ENCODE assay signal across 9 cellular contexts in genomic region chr10:97355571-97355975, GRCh38. TPM values are rescaled to one million over a fixed set of nuclear protein-coding genes. Genes with fewer than 3 reads are reported as not detected.
A peak's percentile ranks its signal among the peaks of the same experiment; 100 is the strongest.
DNase-seq lines count a peak whose midpoint lies in the region; ATAC-seq and TF ChIP-seq lines count a peak whose summit lies in the region.
"Had no signal": no experiment of that assay in that cellular context is flagged by ENCODE, and none has a peak within 500 bp of the region (broad histone marks: within the 10 kb centered on the region; RNA-seq: fewer than 3 reads in every experiment).

No MANE protein-coding gene starts in this region.

- TF ChIP-seq POLR2A in prostate gland (IDR thresholded peaks at IDR 0.05), result no peak

- no peaks in the 10 kb centered on the region for H3K4me1 Mint-ChIP-seq in activated T-helper 1 cell treated with anti-CD3 and anti-CD28 coated beads, Interleukin-12 subunit alpha, Interleukin-12 subunit beta, Interleukin-2, Interleukin-4 antibody, amounts not matched to agents 30 ng/mL and 10 ng/mL and 1 ng/mL, durations not matched to agents 14 hours and 24 hours and 36 hours (ENCODE audit: low read depth)

- no peak for ATAC-seq in GM21576 (IDR thresholded peaks at IDR 0.05; ENCODE audit: unreplicated experiment)

- H3K4me3 ChIP-seq in fibroblast of the aortic adventitia (ENCODE audit: low read depth, low read length), result no peak overlapping the region
- no peak overlapping the region for H3K4me3 ChIP-seq in prostate gland

- in situ Hi-C loops in G401 (cut with HindIII; ENCODE audit: low sequenced_read_pairs), result no loop called here

- H3K27me3 ChIP-seq in prostate gland (replicated peaks; ENCODE audit: insufficient read depth), result no peaks in the 10 kb centered on the region

- H3K27ac Mint-ChIP-seq in activated T-helper 1 cell treated with anti-CD3 and anti-CD28 coated beads, Interleukin-12 subunit alpha, Interleukin-12 subunit beta, Interleukin-2, Interleukin-4 antibody, amounts not matched to agents 30 ng/mL and 10 ng/mL and 1 ng/mL, durations not matched to agents 14 hours and 24 hours and 36 hours, result no peak overlapping the region

- H3K27me3 Mint-ChIP-seq in activated T-helper 1 cell treated with anti-CD3 and anti-CD28 coated beads, Interleukin-12 subunit alpha, Interleukin-12 subunit beta, Interleukin-2, Interleukin-4 antibody, amounts not matched to agents 30 ng/mL and 10 ng/mL and 1 ng/mL, durations not matched to agents 14 hours and 24 hours and 36 hours (ENCODE audit: insufficient read depth), result no peaks in the 10 kb centered on the region

- TF ChIP-seq CTCF in fibroblast of the aortic adventitia (IDR thresholded peaks at IDR 0.05; ENCODE audit: insufficient read depth, low read length) (peak; percentile 42), prostate gland (IDR thresholded peaks at IDR 0.05) (peak in 3 of 4 experiments; percentile 39 to 65 (median 62))

- no peaks in the 10 kb centered on the region for H3K9me3 ChIP-seq in prostate gland

- H3K4me1 ChIP-seq in prostate gland (replicated peaks), result no peaks in the 10 kb centered on the region

- H3K4me3 Mint-ChIP-seq in activated T-helper 1 cell treated with anti-CD3 and anti-CD28 coated beads, Interleukin-12 subunit alpha, Interleukin-12 subunit beta, Interleukin-2, Interleukin-4 antibody, amounts not matched to agents 30 ng/mL and 10 ng/mL and 1 ng/mL, durations not matched to agents 14 hours and 24 hours and 36 hours, result no peak overlapping the region

- H3K36me3 Mint-ChIP-seq in activated T-helper 1 cell treated with anti-CD3 and anti-CD28 coated beads, Interleukin-12 subunit alpha, Interleukin-12 subunit beta, Interleukin-2, Interleukin-4 antibody, amounts not matched to agents 30 ng/mL and 10 ng/mL and 1 ng/mL, durations not matched to agents 14 hours and 24 hours and 36 hours (ENCODE audit: low read depth), result peaks cover 20% of the 10 kb centered on the region

- intact Hi-C loops in prostate gland (cut with DNase I), result no loop called here
- intact Hi-C loops in activated T-helper 1 cell treated with anti-CD3 and anti-CD28 coated beads, Interleukin-12 subunit alpha, Interleukin-12 subunit beta, Interleukin-2, Interleukin-4 antibody, amounts not matched to agents 30 ng/mL and 10 ng/mL and 1 ng/mL, durations not matched to agents 14 hours and 24 hours and 36 hours (cut with micrococcal nuclease), result no loop called here

- WGBS in prostate gland, result 59% methylated on average over 5 of the region's 5 CpGs

- H3K36me3 ChIP-seq in prostate gland, result no peaks in the 10 kb centered on the region

- H3K9me3 Mint-ChIP-seq in activated T-helper 1 cell treated with anti-CD3 and anti-CD28 coated beads, Interleukin-12 subunit alpha, Interleukin-12 subunit beta, Interleukin-2, Interleukin-4 antibody, amounts not matched to agents 30 ng/mL and 10 ng/mL and 1 ng/mL, durations not matched to agents 14 hours and 24 hours and 36 hours, result no peaks in the 10 kb centered on the region

- no peak overlapping the region for H3K27ac ChIP-seq in prostate gland

- peak; percentile 40 for DNase-seq in G401 (ENCODE audit: low spot score)
- DNase-seq in RKO (ENCODE audit: low spot score), result peak; percentile 22
- DNase-seq in fibroblast of the aortic adventitia (ENCODE audit: low read depth), result peak; percentile 28
- peak; percentile 35 for DNase-seq in prostate gland (ENCODE audit: low spot score)
- DNase-seq in activated T-helper 1 cell treated with anti-CD3 and anti-CD28 coated beads, Interleukin-12 subunit alpha, Interleukin-12 subunit beta, Interleukin-2, Interleukin-4 antibody, amounts not matched to agents 30 ng/mL and 10 ng/mL and 1 ng/mL, durations not matched to agents 14 hours and 24 hours and 36 hours (ENCODE audit: low spot score), result no peak
- DNase-seq in COLO829 (ENCODE audit: low spot score), result no peak
- DNase-seq in kidney tubule cell (ENCODE audit: low spot score), result no peak
- DNase-seq: T1000 had no signal

RNA-seq across cellular contexts. Expression of gene FRAT2, which starts 21.0 kb away (rescaled TPM):
- total RNA-seq in G401 (2014; rRNA removed; shearing (Covaris generic)), result 29.7 and 41.2 TPM in 2 replicates
- 5.2 and 6.8 TPM in 2 replicates for total RNA-seq in fibroblast of the aortic adventitia (ENCODE audit: low replicate concordance)
- total RNA-seq in prostate gland, result 10 to 100 TPM; 43.0 to 45.3 TPM
- 10.8 and 11.2 TPM in 2 replicates for total RNA-seq in activated T-helper 1 cell treated with anti-CD3 and anti-CD28 coated beads, Interleukin-12 subunit alpha, Interleukin-12 subunit beta, Interleukin-2, Interleukin-4 antibody, amounts not matched to agents 30 ng/mL and 10 ng/mL and 1 ng/mL, durations not matched to agents 14 hours and 24 hours and 36 hours

RNA-seq across cellular contexts. Expression of gene FRAT1, which starts 36.5 kb away (rescaled TPM):
- total RNA-seq in G401 (2014; rRNA removed; shearing (Covaris generic)), result 12.1 and 13.2 TPM in 2 replicates
- total RNA-seq in fibroblast of the aortic adventitia (ENCODE audit: low replicate concordance), result 1.5 and 5.6 TPM in 2 replicates
- 10 to 100 TPM; 18.0 to 20.1 TPM for total RNA-seq in prostate gland
- total RNA-seq in activated T-helper 1 cell treated with anti-CD3 and anti-CD28 coated beads, Interleukin-12 subunit alpha, Interleukin-12 subunit beta, Interleukin-2, Interleukin-4 antibody, amounts not matched to agents 30 ng/mL and 10 ng/mL and 1 ng/mL, durations not matched to agents 14 hours and 24 hours and 36 hours, result 3.0 and 3.3 TPM in 2 replicates

RNA-seq across cellular contexts. Expression of gene RRP12, which starts 45.6 kb away (rescaled TPM):
- total RNA-seq in G401 (2014; rRNA removed; shearing (Covaris generic)), result 35.1 and 41.4 TPM in 2 replicates
- total RNA-seq in fibroblast of the aortic adventitia (ENCODE audit: low replicate concordance), result 13.0 and 15.9 TPM in 2 replicates
- total RNA-seq in prostate gland, result 10 to 100 TPM; 14.9 to 38.6 TPM
- total RNA-seq in activated T-helper 1 cell treated with anti-CD3 and anti-CD28 coated beads, Interleukin-12 subunit alpha, Interleukin-12 subunit beta, Interleukin-2, Interleukin-4 antibody, amounts not matched to agents 30 ng/mL and 10 ng/mL and 1 ng/mL, durations not matched to agents 14 hours and 24 hours and 36 hours, result 99.9 and 104 TPM in 2 replicates

Comparison
In these comparisons a context has a peak if more than half of its experiments do, and no peak if none do; other contexts are left out.
1. DNase-seq: peak in G401 (single experiment), RKO (single experiment), fibroblast of the aortic adventitia (single experiment) and prostate gland (single experiment); none in activated T-helper 1 cell treated with anti-CD3 and anti-CD28 coated beads, Interleukin-12 subunit alpha, Interleukin-12 subunit beta, Interleukin-2, Interleukin-4 antibody, amounts not matched to agents 30 ng/mL and 10 ng/mL and 1 ng/mL, durations not matched to agents 14 hours and 24 hours and 36 hours (single experiment), COLO829 (single experiment) and kidney tubule cell (single experiment).